In genomic region chr12:120181991-120182631, GRCh38 we compare ENCODE assay signal across 1 cellular context.
TF ChIP-seq lines count a peak whose summit lies in the region.

No MANE protein-coding gene starts in this region.

TF ChIP-seq in HEK293, 187 proteins besides CTCF, POLR2A, EP300 and RAD21 (continued from another document):
- TF ChIP-seq PRDM10 (tag by site-specific recombination; IDR thresholded peaks at IDR 0.05) (0 out of 2 replicates have a peak, but pooled peaks have one; percentile 12), ZNF600 (tag by site-specific recombination; IDR thresholded peaks at IDR 0.05) (peak; percentile 49; the same call in 1 of the 2 replicates), ZNF24 (tag by site-specific recombination; IDR thresholded peaks at IDR 0.05) (0 out of 2 replicates have a peak, but pooled peaks have one; percentile 31), ZNF639 (tag by site-specific recombination; IDR thresholded peaks at IDR 0.05) (0 out of 2 replicates have a peak, but pooled peaks have one; percentile 47), ATF2 (tag by site-specific recombination; IDR thresholded peaks at IDR 0.05; ENCODE audit: low read depth) (peak; percentile 38; the same call in 1 of the 2 replicates), BCL11B (tag by site-specific recombination; IDR thresholded peaks at IDR 0.05; ENCODE audit: low read depth) (peak; percentile 20; the same call in 1 of the 2 replicates), ZNF629 (tag by site-specific recombination; IDR thresholded peaks at IDR 0.05) (peak; percentile 81), SCRT1 (tag by site-specific recombination; IDR thresholded peaks at IDR 0.05; ENCODE audit: borderline replicate concordance) (no peak), TRIM28 (IDR thresholded peaks at IDR 0.05; ENCODE audit: borderline replicate concordance, low read length) (no peak), ZFP3 (tag by site-specific recombination; IDR thresholded peaks at IDR 0.05; ENCODE audit: low read depth) (no peak), ZNF423 (tag by site-specific recombination; IDR thresholded peaks at IDR 0.05) (no peak), SP7 (tag by site-specific recombination; IDR thresholded peaks at IDR 0.05) (peak; percentile 70), SP2 (tag by site-specific recombination; IDR thresholded peaks at IDR 0.05) (peak; percentile 49), ZNF148 (tag by site-specific recombination; IDR thresholded peaks at IDR 0.05; ENCODE audit: borderline replicate concordance) (no peak), ELK4 (IDR thresholded peaks at IDR 0.05; ENCODE audit: borderline replicate concordance, low read depth, low read length) (no peak), MEIS1 (CRISPR knock-in tag; IDR thresholded peaks at IDR 0.05; ENCODE audit: borderline replicate concordance) (no peak), ZNF274 (IDR thresholded peaks at IDR 0.05; ENCODE audit: low read length) (no peak), ZNF274 (tag by site-specific recombination; IDR thresholded peaks at IDR 0.05; ENCODE audit: borderline replicate concordance) (no peak)
- TF ChIP-seq, protein P1, sequence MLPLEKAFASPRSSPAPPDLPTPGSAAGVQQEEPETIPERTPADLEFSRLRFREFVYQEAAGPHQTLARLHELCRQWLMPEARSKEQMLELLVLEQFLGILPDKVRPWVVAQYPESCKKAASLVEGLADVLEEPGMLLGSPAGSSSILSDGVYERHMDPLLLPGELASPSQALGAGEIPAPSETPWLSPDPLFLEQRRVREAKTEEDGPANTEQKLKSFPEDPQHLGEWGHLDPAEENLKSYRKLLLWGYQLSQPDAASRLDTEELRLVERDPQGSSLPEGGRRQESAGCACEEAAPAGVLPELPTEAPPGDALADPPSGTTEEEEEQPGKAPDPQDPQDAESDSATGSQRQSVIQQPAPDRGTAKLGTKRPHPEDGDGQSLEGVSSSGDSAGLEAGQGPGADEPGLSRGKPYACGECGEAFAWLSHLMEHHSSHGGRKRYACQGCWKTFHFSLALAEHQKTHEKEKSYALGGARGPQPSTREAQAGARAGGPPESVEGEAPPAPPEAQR (tag by site-specific recombination; IDR thresholded peaks at IDR 0.05): no peak
- TF ChIP-seq, protein P2, sequence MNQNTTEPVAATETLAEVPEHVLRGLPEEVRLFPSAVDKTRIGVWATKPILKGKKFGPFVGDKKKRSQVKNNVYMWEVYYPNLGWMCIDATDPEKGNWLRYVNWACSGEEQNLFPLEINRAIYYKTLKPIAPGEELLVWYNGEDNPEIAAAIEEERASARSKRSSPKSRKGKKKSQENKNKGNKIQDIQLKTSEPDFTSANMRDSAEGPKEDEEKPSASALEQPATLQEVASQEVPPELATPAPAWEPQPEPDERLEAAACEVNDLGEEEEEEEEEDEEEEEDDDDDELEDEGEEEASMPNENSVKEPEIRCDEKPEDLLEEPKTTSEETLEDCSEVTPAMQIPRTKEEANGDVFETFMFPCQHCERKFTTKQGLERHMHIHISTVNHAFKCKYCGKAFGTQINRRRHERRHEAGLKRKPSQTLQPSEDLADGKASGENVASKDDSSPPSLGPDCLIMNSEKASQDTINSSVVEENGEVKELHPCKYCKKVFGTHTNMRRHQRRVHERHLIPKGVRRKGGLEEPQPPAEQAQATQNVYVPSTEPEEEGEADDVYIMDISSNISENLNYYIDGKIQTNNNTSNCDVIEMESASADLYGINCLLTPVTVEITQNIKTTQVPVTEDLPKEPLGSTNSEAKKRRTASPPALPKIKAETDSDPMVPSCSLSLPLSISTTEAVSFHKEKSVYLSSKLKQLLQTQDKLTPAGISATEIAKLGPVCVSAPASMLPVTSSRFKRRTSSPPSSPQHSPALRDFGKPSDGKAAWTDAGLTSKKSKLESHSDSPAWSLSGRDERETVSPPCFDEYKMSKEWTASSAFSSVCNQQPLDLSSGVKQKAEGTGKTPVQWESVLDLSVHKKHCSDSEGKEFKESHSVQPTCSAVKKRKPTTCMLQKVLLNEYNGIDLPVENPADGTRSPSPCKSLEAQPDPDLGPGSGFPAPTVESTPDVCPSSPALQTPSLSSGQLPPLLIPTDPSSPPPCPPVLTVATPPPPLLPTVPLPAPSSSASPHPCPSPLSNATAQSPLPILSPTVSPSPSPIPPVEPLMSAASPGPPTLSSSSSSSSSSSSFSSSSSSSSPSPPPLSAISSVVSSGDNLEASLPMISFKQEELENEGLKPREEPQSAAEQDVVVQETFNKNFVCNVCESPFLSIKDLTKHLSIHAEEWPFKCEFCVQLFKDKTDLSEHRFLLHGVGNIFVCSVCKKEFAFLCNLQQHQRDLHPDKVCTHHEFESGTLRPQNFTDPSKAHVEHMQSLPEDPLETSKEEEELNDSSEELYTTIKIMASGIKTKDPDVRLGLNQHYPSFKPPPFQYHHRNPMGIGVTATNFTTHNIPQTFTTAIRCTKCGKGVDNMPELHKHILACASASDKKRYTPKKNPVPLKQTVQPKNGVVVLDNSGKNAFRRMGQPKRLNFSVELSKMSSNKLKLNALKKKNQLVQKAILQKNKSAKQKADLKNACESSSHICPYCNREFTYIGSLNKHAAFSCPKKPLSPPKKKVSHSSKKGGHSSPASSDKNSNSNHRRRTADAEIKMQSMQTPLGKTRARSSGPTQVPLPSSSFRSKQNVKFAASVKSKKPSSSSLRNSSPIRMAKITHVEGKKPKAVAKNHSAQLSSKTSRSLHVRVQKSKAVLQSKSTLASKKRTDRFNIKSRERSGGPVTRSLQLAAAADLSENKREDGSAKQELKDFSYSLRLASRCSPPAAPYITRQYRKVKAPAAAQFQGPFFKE (tag by site-specific recombination; IDR thresholded peaks at IDR 0.05; ENCODE audit: borderline replicate concordance): no peak
- TF ChIP-seq, protein P3, sequence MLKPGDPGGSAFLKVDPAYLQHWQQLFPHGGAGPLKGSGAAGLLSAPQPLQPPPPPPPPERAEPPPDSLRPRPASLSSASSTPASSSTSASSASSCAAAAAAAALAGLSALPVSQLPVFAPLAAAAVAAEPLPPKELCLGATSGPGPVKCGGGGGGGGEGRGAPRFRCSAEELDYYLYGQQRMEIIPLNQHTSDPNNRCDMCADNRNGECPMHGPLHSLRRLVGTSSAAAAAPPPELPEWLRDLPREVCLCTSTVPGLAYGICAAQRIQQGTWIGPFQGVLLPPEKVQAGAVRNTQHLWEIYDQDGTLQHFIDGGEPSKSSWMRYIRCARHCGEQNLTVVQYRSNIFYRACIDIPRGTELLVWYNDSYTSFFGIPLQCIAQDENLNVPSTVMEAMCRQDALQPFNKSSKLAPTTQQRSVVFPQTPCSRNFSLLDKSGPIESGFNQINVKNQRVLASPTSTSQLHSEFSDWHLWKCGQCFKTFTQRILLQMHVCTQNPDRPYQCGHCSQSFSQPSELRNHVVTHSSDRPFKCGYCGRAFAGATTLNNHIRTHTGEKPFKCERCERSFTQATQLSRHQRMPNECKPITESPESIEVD (tag by site-specific recombination; IDR thresholded peaks at IDR 0.05): peak; percentile 56; the same call in 1 of the 2 replicates
